1 cellular context compared by ENCODE assay signal in genomic region chr10:74585231-74586087, GRCh38.
A peak's percentile ranks its signal among the peaks of the same experiment; 100 is the strongest.
TF ChIP-seq lines count a peak whose summit lies in the region.

No MANE protein-coding gene starts in this region.

TF ChIP-seq in HEK293, 187 proteins besides CTCF, POLR2A, EP300 and RAD21 (continued from another document and continues in another):
- TF ChIP-seq ZNF26 (tag by site-specific recombination; IDR thresholded peaks at IDR 0.05) (no peak), ZNF639 (tag by site-specific recombination; IDR thresholded peaks at IDR 0.05) (0 out of 2 replicates have a peak, but pooled peaks have one; percentile 26), ZNF792 (tag by site-specific recombination; IDR thresholded peaks at IDR 0.05) (no peak), ZNF148 (tag by site-specific recombination; IDR thresholded peaks at IDR 0.05; ENCODE audit: borderline replicate concordance) (no peak), ZNF707 (tag by site-specific recombination; IDR thresholded peaks at IDR 0.05) (no peak), ZIC2 (tag by site-specific recombination; IDR thresholded peaks at IDR 0.05) (peak; percentile 75), ZBTB26 (tag by site-specific recombination; optimal IDR thresholded peaks at IDR 0.05) (no peak), ZNF670 (tag by site-specific recombination; IDR thresholded peaks at IDR 0.05; ENCODE audit: low read depth) (no peak), ZNF416 (tag by site-specific recombination; IDR thresholded peaks at IDR 0.05) (no peak), ZNF350 (tag by site-specific recombination; IDR thresholded peaks at IDR 0.05) (no peak), ZSCAN23 (tag by site-specific recombination; IDR thresholded peaks at IDR 0.05) (peak; percentile 57; the same call in 1 of the 2 replicates), ZNF596 (tag by site-specific recombination; IDR thresholded peaks at IDR 0.05) (peak; percentile 54), ZNF560 (tag by site-specific recombination; IDR thresholded peaks at IDR 0.05; ENCODE audit: borderline replicate concordance) (no peak), ZNF335 (tag by site-specific recombination; conservative IDR thresholded peaks at IDR 0.05) (peak; percentile 44), INSM2 (tag by site-specific recombination; IDR thresholded peaks at IDR 0.05) (peak; percentile 81), ZNF571 (tag by site-specific recombination; IDR thresholded peaks at IDR 0.05) (no peak), ZNF521 (tag by site-specific recombination; IDR thresholded peaks at IDR 0.05) (no peak), ZNF214 (tag by site-specific recombination; IDR thresholded peaks at IDR 0.05; ENCODE audit: borderline replicate concordance) (no peak), KLF7 (tag by site-specific recombination; IDR thresholded peaks at IDR 0.05; ENCODE audit: borderline replicate concordance) (peak; percentile 90; the same call in 1 of the 2 replicates), ZNF660 (tag by site-specific recombination; IDR thresholded peaks at IDR 0.05) (0 out of 2 replicates have a peak, but pooled peaks have one; percentile 28), KLF17 (tag by site-specific recombination; IDR thresholded peaks at IDR 0.05) (no peak), ZNF302 (tag by site-specific recombination; IDR thresholded peaks at IDR 0.05; ENCODE audit: low read depth) (no peak), ZNF423 (tag by site-specific recombination; IDR thresholded peaks at IDR 0.05) (peak; percentile 51; the same call in 1 of the 2 replicates), ZNF561 (tag by site-specific recombination; IDR thresholded peaks at IDR 0.05; ENCODE audit: borderline replicate concordance) (peak; percentile 86), ZNF221 (tag by site-specific recombination; IDR thresholded peaks at IDR 0.05; ENCODE audit: borderline replicate concordance) (no peak), SP7 (tag by site-specific recombination; IDR thresholded peaks at IDR 0.05) (peak; percentile 99), ZBTB8A (tag by site-specific recombination; IDR thresholded peaks at IDR 0.05) (peak; percentile 17; the same call in 1 of the 2 replicates), ZNF473 (tag by site-specific recombination; IDR thresholded peaks at IDR 0.05) (no peak), ZNF112 (tag by site-specific recombination; IDR thresholded peaks at IDR 0.05) (no peak), ZNF518A (tag by site-specific recombination; conservative IDR thresholded peaks at IDR 0.05; ENCODE audit: low read depth) (no peak), ZNF132 (tag by site-specific recombination; IDR thresholded peaks at IDR 0.05; ENCODE audit: borderline replicate concordance) (no peak), HOXA7 (CRISPR knock-in tag; IDR thresholded peaks at IDR 0.05; ENCODE audit: borderline replicate concordance) (no peak), MZF1 (tag by site-specific recombination; IDR thresholded peaks at IDR 0.05; ENCODE audit: borderline replicate concordance) (peak; percentile 94), ZNF677 (tag by site-specific recombination; IDR thresholded peaks at IDR 0.05) (no peak), WT1 (tag by site-specific recombination; IDR thresholded peaks at IDR 0.05) (peak; percentile 99), ZNF776 (tag by site-specific recombination; IDR thresholded peaks at IDR 0.05; ENCODE audit: borderline replicate concordance) (no peak), ZNF514 (tag by site-specific recombination; IDR thresholded peaks at IDR 0.05) (no peak), ZNF626 (tag by site-specific recombination; IDR thresholded peaks at IDR 0.05) (0 out of 2 replicates have a peak, but pooled peaks have one; percentile 5), HIC1 (tag by site-specific recombination; IDR thresholded peaks at IDR 0.05) (no peak), ZNF791 (tag by site-specific recombination; IDR thresholded peaks at IDR 0.05) (no peak), ZNF146 (tag by site-specific recombination; IDR thresholded peaks at IDR 0.05) (no peak)
- TF ChIP-seq, protein P1, sequence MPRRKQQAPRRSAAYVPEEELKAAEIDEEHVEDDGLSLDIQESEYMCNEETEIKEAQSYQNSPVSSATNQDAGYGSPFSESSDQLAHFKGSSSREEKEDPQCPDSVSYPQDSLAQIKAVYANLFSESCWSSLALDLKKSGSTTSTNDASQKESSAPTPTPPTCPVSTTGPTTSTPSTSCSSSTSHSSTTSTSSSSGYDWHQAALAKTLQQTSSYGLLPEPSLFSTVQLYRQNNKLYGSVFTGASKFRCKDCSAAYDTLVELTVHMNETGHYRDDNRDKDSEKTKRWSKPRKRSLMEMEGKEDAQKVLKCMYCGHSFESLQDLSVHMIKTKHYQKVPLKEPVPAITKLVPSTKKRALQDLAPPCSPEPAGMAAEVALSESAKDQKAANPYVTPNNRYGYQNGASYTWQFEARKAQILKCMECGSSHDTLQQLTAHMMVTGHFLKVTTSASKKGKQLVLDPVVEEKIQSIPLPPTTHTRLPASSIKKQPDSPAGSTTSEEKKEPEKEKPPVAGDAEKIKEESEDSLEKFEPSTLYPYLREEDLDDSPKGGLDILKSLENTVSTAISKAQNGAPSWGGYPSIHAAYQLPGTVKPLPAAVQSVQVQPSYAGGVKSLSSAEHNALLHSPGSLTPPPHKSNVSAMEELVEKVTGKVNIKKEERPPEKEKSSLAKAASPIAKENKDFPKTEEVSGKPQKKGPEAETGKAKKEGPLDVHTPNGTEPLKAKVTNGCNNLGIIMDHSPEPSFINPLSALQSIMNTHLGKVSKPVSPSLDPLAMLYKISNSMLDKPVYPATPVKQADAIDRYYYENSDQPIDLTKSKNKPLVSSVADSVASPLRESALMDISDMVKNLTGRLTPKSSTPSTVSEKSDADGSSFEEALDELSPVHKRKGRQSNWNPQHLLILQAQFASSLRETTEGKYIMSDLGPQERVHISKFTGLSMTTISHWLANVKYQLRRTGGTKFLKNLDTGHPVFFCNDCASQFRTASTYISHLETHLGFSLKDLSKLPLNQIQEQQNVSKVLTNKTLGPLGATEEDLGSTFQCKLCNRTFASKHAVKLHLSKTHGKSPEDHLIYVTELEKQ (tag by site-specific recombination; IDR thresholded peaks at IDR 0.05; ENCODE audit: borderline replicate concordance) = no peak; the same call in none of the 2 replicates
